Comparison of ENCODE assay signal across 1 cellular context in the genomic region with DNA sequence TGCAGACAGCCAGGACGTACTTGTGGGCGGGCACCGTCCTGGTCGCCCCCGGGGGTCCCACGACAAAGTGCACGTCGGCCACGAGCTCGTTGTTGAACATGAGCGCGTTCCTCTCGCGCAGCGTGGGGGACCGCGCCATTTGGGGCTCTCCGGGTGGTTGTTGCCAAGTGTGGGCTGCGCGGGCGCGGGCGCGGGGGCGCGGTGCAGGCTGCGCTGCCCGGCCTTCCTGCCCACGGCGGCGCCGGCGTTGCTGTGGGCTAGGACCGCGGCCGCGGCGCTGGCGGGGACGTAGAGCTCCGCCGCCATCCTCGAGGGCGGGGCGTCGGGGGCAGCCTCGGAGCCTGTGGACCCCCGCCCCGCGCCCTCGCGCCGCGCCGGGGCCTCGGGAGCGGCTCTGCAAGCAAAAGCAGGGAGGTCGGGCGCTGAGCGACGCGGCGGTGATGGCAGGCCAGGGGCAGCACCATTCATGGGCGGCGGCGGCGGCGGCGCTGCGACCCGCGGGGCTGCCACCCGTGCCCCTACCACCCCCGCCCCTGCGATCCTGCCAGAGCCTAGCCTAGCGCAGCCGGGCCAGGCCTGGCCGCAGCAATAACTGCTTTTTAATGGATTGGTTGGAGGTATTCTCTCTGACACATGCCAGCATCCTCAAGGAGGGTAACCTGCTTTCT.
TF ChIP-seq lines count a peak whose summit lies in the region.

No MANE protein-coding gene starts in this region.

TF ChIP-seq in IMR-90, 13 proteins besides CTCF, POLR2A, EP300 and RAD21:
- no peak for TF ChIP-seq SMC3 (IDR thresholded peaks at IDR 0.05; ENCODE audit: low read depth, low read length)
- TF ChIP-seq MAFK (IDR thresholded peaks at IDR 0.05; ENCODE audit: low read depth, low read length) = no peak
